Comparison of ENCODE assay signal across 6 cellular contexts in the genomic region with DNA sequence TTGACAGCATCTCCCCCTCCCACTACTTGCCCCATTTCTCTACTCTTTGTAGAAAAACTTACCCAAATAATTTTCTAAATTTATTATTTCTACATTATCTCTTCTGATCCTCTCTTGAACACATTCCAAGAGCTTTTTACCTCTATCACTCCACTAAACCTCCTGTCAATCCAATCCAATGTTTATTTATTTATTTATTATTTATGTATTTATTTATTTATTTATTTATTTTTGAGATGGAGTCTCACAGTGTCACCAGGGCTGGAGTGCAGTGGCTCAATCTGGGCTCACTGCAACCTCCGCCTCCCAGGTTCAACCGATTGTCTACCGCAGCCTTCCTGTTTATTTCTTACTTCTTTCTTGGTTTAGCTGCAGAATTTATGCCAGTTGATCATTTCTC.
"Had no signal": no experiment of that assay in that cellular context is flagged by ENCODE, and none has a peak within 500 bp of the region (broad histone marks: within the 10 kb centered on the region; RNA-seq: fewer than 3 reads in every experiment).

No MANE protein-coding gene starts in this region.

- H3K36me3 ChIP-seq: HAP-1 had no signal

- ATAC-seq: HCT116, K562 had no signal

- H3K9me3 ChIP-seq: HAP-1 had no signal

- H3K4me3 ChIP-seq: HAP-1, K562 had no signal

- DNase-seq: GOT3, H7, IMR-90 had no signal

- H3K4me1 ChIP-seq: HAP-1 had no signal
